8 cellular contexts compared by ENCODE assay signal in the genomic region with DNA sequence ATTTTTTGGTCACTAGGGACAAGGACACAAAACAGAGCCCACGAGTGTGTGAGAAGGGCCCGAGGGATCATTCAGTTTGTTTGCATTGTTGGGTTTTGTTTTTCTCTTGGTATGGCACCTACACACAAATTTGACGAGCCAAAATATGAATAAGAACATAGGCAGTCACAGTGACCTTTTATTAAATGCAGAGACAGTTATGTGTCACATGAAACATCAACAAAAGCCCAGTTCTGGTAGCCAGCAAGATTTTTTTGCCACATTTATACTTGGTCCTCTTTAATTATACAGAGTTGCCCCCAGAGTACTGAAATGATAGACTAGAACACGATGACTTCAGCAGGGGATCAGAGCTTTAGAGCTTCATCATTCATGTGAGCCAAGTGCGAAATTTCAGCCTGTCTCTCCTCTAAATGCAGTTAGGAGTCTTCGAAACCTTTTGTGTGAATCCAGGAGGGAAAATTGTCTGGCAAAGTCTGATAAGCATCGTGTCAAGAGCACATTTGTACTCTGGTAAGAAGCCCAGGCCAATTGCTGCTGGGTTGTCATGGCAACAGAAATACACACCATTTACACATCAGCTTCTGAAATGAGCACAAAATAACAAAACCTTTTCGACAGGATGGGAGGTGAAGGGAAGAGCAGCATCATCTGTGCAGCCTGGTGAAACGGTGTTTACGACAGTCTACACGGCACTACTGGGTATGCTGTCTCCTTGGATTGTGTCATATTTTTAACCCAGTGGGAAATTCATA.
A peak's percentile ranks its signal among the peaks of the same experiment; 100 is the strongest.
DNase-seq lines count a peak whose midpoint lies in the region; ATAC-seq and TF ChIP-seq lines count a peak whose summit lies in the region.

No MANE protein-coding gene starts in this region.

- intact Hi-C loops in thyroid gland (cut with DNase I), result no loop called here

- TF ChIP-seq POLR2A in thyroid gland (IDR thresholded peaks at IDR 0.05), result no peak

- H3K27ac ChIP-seq in hepatocyte (peak overlapping the region; percentile 26), thyroid gland (peak overlapping the region in 2 of 3 donors; percentile 39 to 54)

- no peak overlapping the region for H2AFZ ChIP-seq in hepatocyte

- H3K4me1 ChIP-seq in hepatocyte (ENCODE audit: insufficient read depth) (no peaks in the 10 kb centered on the region), thyroid gland (peaks cover 0 to 23% of the 10 kb centered on the region in 2 donors)

- H3K36me3 ChIP-seq in hepatocyte (replicated peaks; ENCODE audit: insufficient read depth, low read depth) (no peaks in the 10 kb centered on the region), thyroid gland (no peaks in the 10 kb centered on the region)

- no peaks in the 10 kb centered on the region for H3K9me2 ChIP-seq in hepatocyte (replicated peaks; ENCODE audit: insufficient read depth)

- no peak for TF ChIP-seq CTCF in hepatocyte (IDR thresholded peaks at IDR 0.05; ENCODE audit: poor library complexity)
- no peak for TF ChIP-seq CTCF in thyroid gland (IDR thresholded peaks at IDR 0.05)

- 68% methylated on average over 11 of the region's 11 CpGs for WGBS in hepatocyte (ENCODE audit: low lambda C conversion rate, missing lambda C conversion rate)
- WGBS in thyroid gland, 2 donors, result 36 to 42% methylated on average over 11 of the region's 11 CpGs

- peak; percentile 51 for DNase-seq in stimulated activated CD4-positive, alpha-beta T cell treated with anti-CD3 and anti-CD28 coated beads, Interleukin-4, amount 100 ng/mL, for 24 hours
- no peak for DNase-seq in stimulated activated CD4-positive, alpha-beta T cell treated with anti-CD3 and anti-CD28 coated beads, Interleukin-12 subunit alpha, Interleukin-12 subunit beta, amount 100 ng/mL, for 4 hours
- DNase-seq in hepatocyte (ENCODE audit: low spot score) (peak; percentile 51), thyroid gland (peak; percentile 27 to 30), NCI-H345 treated with DMSO at 0.1 percent for 48 hours (lab: John Stamatoyannopoulos, UW; ENCODE audit: unreplicated experiment) (no peak)

- peak overlapping the region; percentile 92 for H3K27ac Mint-ChIP-seq in activated T-helper 17 cell treated with anti-CD3 and anti-CD28 coated beads, Interleukin-2, amount 50 U/mL, for 72 hours

- H3K9me3 Mint-ChIP-seq in activated T-helper 17 cell treated with anti-CD3 and anti-CD28 coated beads, Interleukin-2, amount 50 U/mL, for 72 hours, result no peaks in the 10 kb centered on the region

- H3K79me2 ChIP-seq in hepatocyte, result no peaks in the 10 kb centered on the region

- H3K4me3 Mint-ChIP-seq in activated T-helper 17 cell treated with anti-CD3 and anti-CD28 coated beads, Interleukin-2, amount 50 U/mL, for 72 hours, result peak overlapping the region; percentile 60

- peaks cover 20% of the 10 kb centered on the region for H3K36me3 Mint-ChIP-seq in activated T-helper 17 cell treated with anti-CD3 and anti-CD28 coated beads, Interleukin-2, amount 50 U/mL, for 72 hours (ENCODE audit: low read depth)

- no peak overlapping the region for H3K4me2 ChIP-seq in hepatocyte

- no peak overlapping the region for H3K4me3 ChIP-seq in hepatocyte
- no peak overlapping the region for H3K4me3 ChIP-seq in thyroid gland (replicated peaks in 1 of 3)

- H3K4me1 Mint-ChIP-seq in activated T-helper 17 cell treated with anti-CD3 and anti-CD28 coated beads, Interleukin-2, amount 50 U/mL, for 72 hours, result peaks cover 29% of the 10 kb centered on the region

- no peaks in the 10 kb centered on the region for H3K27me3 ChIP-seq in hepatocyte
- no peaks in the 10 kb centered on the region for H3K27me3 ChIP-seq in thyroid gland

- no peaks in the 10 kb centered on the region for H4K20me1 ChIP-seq in hepatocyte (ENCODE audit: insufficient read depth, poor library complexity, severe bottlenecking)

- H3K27me3 Mint-ChIP-seq in activated T-helper 17 cell treated with anti-CD3 and anti-CD28 coated beads, Interleukin-2, amount 50 U/mL, for 72 hours, result no peaks in the 10 kb centered on the region

- H3K9me3 ChIP-seq in hepatocyte (ENCODE audit: low read depth) (no peaks in the 10 kb centered on the region), thyroid gland (no peaks in the 10 kb centered on the region)

- peak; percentile 85 for ATAC-seq in activated T-helper 17 cell treated with anti-CD3 and anti-CD28 coated beads, Interleukin-2, amount 50 U/mL, for 72 hours (replicated peaks)
- ATAC-seq in HG03135 (IDR thresholded peaks at IDR 0.05; ENCODE audit: unreplicated experiment) (no peak), HG02571 (IDR thresholded peaks at IDR 0.05; ENCODE audit: unreplicated experiment) (no peak)

Comparison
In these comparisons a context has a peak if more than half of its experiments do, and no peak if none do; other contexts are left out.
1. DNase-seq: peak in stimulated activated CD4-positive, alpha-beta T cell treated with anti-CD3 and anti-CD28 coated beads, Interleukin-4, amount 100 ng/mL, for 24 hours (single experiment), hepatocyte (single experiment) and thyroid gland (2 of 2); none in stimulated activated CD4-positive, alpha-beta T cell treated with anti-CD3 and anti-CD28 coated beads, Interleukin-12 subunit alpha, Interleukin-12 subunit beta, amount 100 ng/mL, for 4 hours (single experiment) and NCI-H345 treated with DMSO at 0.1 percent for 48 hours (single experiment).